30 cellular contexts compared by ENCODE assay signal in genomic region chr3:194090716-194091115, GRCh38. TPM values are rescaled to one million over a fixed set of nuclear protein-coding genes. Genes with fewer than 3 reads are reported as not detected.
DNase-seq lines count a peak whose midpoint lies in the region; ATAC-seq and TF ChIP-seq lines count a peak whose summit lies in the region.
"Had no signal": no experiment of that assay in that cellular context is flagged by ENCODE, and none has a peak within 500 bp of the region (broad histone marks: within the 10 kb centered on the region; RNA-seq: fewer than 3 reads in every experiment).

No MANE protein-coding gene starts in this region.

- ATAC-seq in activated B cell treated with CpG ODN at 0.5 μM for 24 hours (ENCODE audit: low read depth) (no peak), HG02884 (IDR thresholded peaks at IDR 0.05; ENCODE audit: unreplicated experiment) (no peak)
- ATAC-seq: GM23338, left lobe of liver, right lobe of liver had no signal

- DNase-seq in HFFc6 (no peak), activated B cell treated with CpG ODN at 0.5 μM for 24 hours (no peak), esophagus squamous epithelium (lab: John Stamatoyannopoulos, UW) (no peak), type B pancreatic cell (ENCODE audit: extremely low spot score, unreplicated experiment) (no peak), NCI-H2029 treated with DMSO at 0.1 percent for 48 hours (lab: John Stamatoyannopoulos, UW) (no peak), KG1 (lab: John Stamatoyannopoulos, UW) (no peak)
- DNase-seq: activated CD4-positive, alpha-beta T cell treated with anti-CD3 and anti-CD28 coated beads for 48 hours; amniotic stem cell; DMS53; effector CD4-positive, alpha-beta T cell; GDM1; NCI-H1417; NCI-H2029; NCI-H2227 treated with DMSO at 0.1 percent for 48 hours; NCI-H526 treated with DMSO at 0.1 percent for 48 hours; NK-92 treated with Interleukin-12 subunit alpha and Interleukin-12 subunit beta, amount 100 ng/mL, for 24 hours; right lobe of liver; stimulated activated CD8-positive, alpha-beta memory T cell treated with anti-CD3 and anti-CD28 coated beads, Interleukin-4, amount 100 ng/mL, for 48 hours; stimulated activated naive CD8-positive, alpha-beta T cell treated with anti-CD3 and anti-CD28 coated beads, Interleukin-15, amount 100 ng/mL, for 72 hours; T-helper 9 cell had no signal

- no peaks in the 10 kb centered on the region for H3K9me3 Mint-ChIP-seq in HFFc6
- H3K9me3 Mint-ChIP-seq in activated B cell treated with CpG ODN at 0.5 μM for 24 hours: no peaks in the 10 kb centered on the region
- no peaks in the 10 kb centered on the region for H3K9me3 Mint-ChIP-seq in type B pancreatic cell
- H3K9me3 Mint-ChIP-seq: activated naive CD4-positive, alpha-beta T cell treated with anti-CD3 and anti-CD28 coated beads, Interleukin-2, amount 50 U/mL, for 24 hours; GM23338; stimulated activated naive CD8-positive, alpha-beta T cell treated with anti-CD3 and anti-CD28 coated beads, Interleukin-15, amount 100 ng/mL, for 72 hours had no signal

- H3K27me3 ChIP-seq in esophagus squamous epithelium: no peaks in the 10 kb centered on the region
- H3K27me3 ChIP-seq: BLaER1, Peyer's patch, right lobe of liver, vagina had no signal

- H3K36me3 Mint-ChIP-seq in HFFc6 (ENCODE audit: low read depth) (no peaks in the 10 kb centered on the region), activated B cell treated with CpG ODN at 0.5 μM for 24 hours (ENCODE audit: low read depth) (no peaks in the 10 kb centered on the region), type B pancreatic cell (no peaks in the 10 kb centered on the region)
- H3K36me3 Mint-ChIP-seq: activated naive CD4-positive, alpha-beta T cell treated with anti-CD3 and anti-CD28 coated beads, Interleukin-2, amount 50 U/mL, for 24 hours had no signal

- H3K4me1 Mint-ChIP-seq in HFFc6 (ENCODE audit: low read depth) (peaks cover 28% of the 10 kb centered on the region), activated B cell treated with CpG ODN at 0.5 μM for 24 hours (peaks cover 51% of the 10 kb centered on the region), type B pancreatic cell (ENCODE audit: unreplicated experiment) (peaks cover 63% of the 10 kb centered on the region)

- POLR2A ChIA-PET in activated B cell treated with CpG ODN at 0.5 μM for 24 hours (lab: Charles Lee): interaction anchor here (0.6 to 3.4 kb wide), 8 partner anchors 12 to 213 kb away, joined by 3 to 51 read pairs (median 5); no protein-coding TSS in a partner anchor

- H3K27ac Mint-ChIP-seq in HFFc6 (peak overlapping the region; percentile 73), activated B cell treated with CpG ODN at 0.5 μM for 24 hours (peak overlapping the region; percentile 24), type B pancreatic cell (peak overlapping the region; percentile 68)
- H3K27ac Mint-ChIP-seq: activated naive CD4-positive, alpha-beta T cell treated with anti-CD3 and anti-CD28 coated beads, Interleukin-2, amount 50 U/mL, for 24 hours; GM23338; stimulated activated naive CD8-positive, alpha-beta T cell treated with anti-CD3 and anti-CD28 coated beads, Interleukin-15, amount 100 ng/mL, for 72 hours had no signal

- CTCF ChIA-PET in activated B cell treated with CpG ODN at 0.5 μM for 24 hours (lab: Charles Lee): no interaction called here

- H3K4me1 ChIP-seq in esophagus squamous epithelium: peaks cover 20 to 69% (median 25%) of the 10 kb centered on the region in 3 donors
- H3K4me1 ChIP-seq: prostate gland had no signal

- H3K4me3 Mint-ChIP-seq in HFFc6 (peak overlapping the region; percentile 62), activated B cell treated with CpG ODN at 0.5 μM for 24 hours (no peak overlapping the region), type B pancreatic cell (no peak overlapping the region)
- H3K4me3 Mint-ChIP-seq: activated naive CD4-positive, alpha-beta T cell treated with anti-CD3 and anti-CD28 coated beads, Interleukin-2, amount 50 U/mL, for 24 hours; GM23338; stimulated activated naive CD8-positive, alpha-beta T cell treated with anti-CD3 and anti-CD28 coated beads, Interleukin-15, amount 100 ng/mL, for 72 hours had no signal

- no peak for TF ChIP-seq CTCF in HFFc6 (IDR thresholded peaks at IDR 0.05)
- TF ChIP-seq CTCF in activated B cell treated with CpG ODN at 0.5 μM for 24 hours (IDR thresholded peaks at IDR 0.05): no peak
- TF ChIP-seq CTCF in esophagus squamous epithelium (IDR thresholded peaks at IDR 0.05): no peak
- TF ChIP-seq CTCF in type B pancreatic cell (conservative IDR thresholded peaks at IDR 0.05): no peak

- peaks cover 12% of the 10 kb centered on the region for H3K27me3 Mint-ChIP-seq in HFFc6 (ENCODE audit: insufficient read depth)
- H3K27me3 Mint-ChIP-seq in activated B cell treated with CpG ODN at 0.5 μM for 24 hours: no peaks in the 10 kb centered on the region
- no peaks in the 10 kb centered on the region for H3K27me3 Mint-ChIP-seq in type B pancreatic cell
- H3K27me3 Mint-ChIP-seq: activated naive CD4-positive, alpha-beta T cell treated with anti-CD3 and anti-CD28 coated beads, Interleukin-2, amount 50 U/mL, for 24 hours had no signal

- H3K9me3 ChIP-seq in esophagus squamous epithelium: no peaks in the 10 kb centered on the region
- H3K9me3 ChIP-seq: BLaER1, Peyer's patch, prostate gland, right lobe of liver, thoracic aorta, vagina had no signal

- H3K36me3 ChIP-seq in esophagus squamous epithelium: no peaks in the 10 kb centered on the region
- H3K36me3 ChIP-seq: BLaER1, Peyer's patch, prostate gland, right lobe of liver, thoracic aorta, vagina had no signal

- 88 to 95% methylated on average over 4 to 6 of the region's 8 CpGs for WGBS in esophagus squamous epithelium, 2 donors

- intact Hi-C loops in activated B cell treated with CpG ODN at 0.5 μM for 24 hours (cut with micrococcal nuclease): no loop called here
- intact Hi-C loops in esophagus squamous epithelium (cut with DNase I): no loop called here

- H3K4me3 ChIP-seq in esophagus squamous epithelium: no peak overlapping the region
- H3K4me3 ChIP-seq: BLaER1, GM23338, Peyer's patch, prostate gland, right lobe of liver, thoracic aorta, vagina had no signal

- TF ChIP-seq POLR2A in esophagus squamous epithelium (IDR thresholded peaks at IDR 0.05): no peak

- H3K27ac ChIP-seq in esophagus squamous epithelium: peak overlapping the region; percentile 59 to 80 (median 70)
- H3K27ac ChIP-seq: BLaER1, Peyer's patch, prostate gland, thoracic aorta, vagina had no signal

RNA-seq across cellular contexts. Expression of gene HES1, which starts 45.2 kb away (rescaled TPM):
- 10 to 100 TPM in 4 of 6 experiments, 1 to 10 TPM in 2; 4.8 to 15.1 (median 13.4) TPM for total RNA-seq in HFFc6 (2021; fragmentation: NEBNext Ultra II Directional; extraction: Animal tissue kit (Norgen Biotek cat#: 25700))
- total RNA-seq in activated B cell treated with CpG ODN at 0.5 μM for 24 hours (5.0 and 5.9 TPM in 2 replicates), esophagus squamous epithelium (10 to 100 TPM; 38.6 to 92.1 (median 75.4) TPM), type B pancreatic cell (ENCODE audit: low replicate concordance) (100 and 180 TPM in 2 replicates)
- total RNA-seq: activated CD8-positive, alpha-beta memory T cell treated with anti-CD3 and anti-CD28 coated beads for 36 hours had no signal
